8 cellular contexts compared by ENCODE assay signal in genomic region chr14:100306256-100306505, GRCh38. TPM values are rescaled to one million over a fixed set of nuclear protein-coding genes. Genes with fewer than 3 reads are reported as not detected.
DNase-seq lines count a peak whose midpoint lies in the region; ATAC-seq and TF ChIP-seq lines count a peak whose summit lies in the region.

Gene SLC25A29 (minus strand): TSS chr14:100306444. CDS start chr14:100306232, 212 bp downstream.

- H3K4me1 Mint-ChIP-seq in activated naive CD4-positive, alpha-beta T cell treated with anti-CD3 and anti-CD28 coated beads, Interleukin-2, amount 10 ng/mL, durations not matched to agents 7 days and 5 days: peaks cover 19% of the 10 kb centered on the region

- H3K27me3 Mint-ChIP-seq in activated naive CD4-positive, alpha-beta T cell treated with anti-CD3 and anti-CD28 coated beads, Interleukin-2, amount 10 ng/mL, durations not matched to agents 7 days and 5 days: peaks cover 83% of the 10 kb centered on the region

- no CpG with 5 or more reads among the region's 32 CpGs for WGBS in mesendoderm (ENCODE audit: extremely low coverage, insufficient coverage, low lambda C conversion rate)
- under 1% methylated on average over 32 of the region's 32 CpGs for WGBS in urinary bladder

- H3K9me3 Mint-ChIP-seq in activated naive CD4-positive, alpha-beta T cell treated with anti-CD3 and anti-CD28 coated beads, Interleukin-2, amount 10 ng/mL, durations not matched to agents 7 days and 5 days: no peaks in the 10 kb centered on the region

- TF ChIP-seq CTCF in choroid plexus epithelial cell (conservative IDR thresholded peaks at IDR 0.05; ENCODE audit: low read depth, low read length): no peak

- H3K79me1 ChIP-seq in mesendoderm (ENCODE audit: low read length): peaks cover 12% of the 10 kb centered on the region

- no peaks in the 10 kb centered on the region for H3K36me3 ChIP-seq in mesendoderm (ENCODE audit: control insufficient read depth, insufficient read depth, low read length)
- no peaks in the 10 kb centered on the region for H3K36me3 ChIP-seq in urinary bladder (ENCODE audit: insufficient read depth)

- H3K18ac ChIP-seq in mesendoderm (ENCODE audit: low read length): peak within 1 kb of the TSS; percentile 91

- no peak for DNase-seq in activated naive CD4-positive, alpha-beta T cell treated with anti-CD3 and anti-CD28 coated beads, Interleukin-2, amount 10 ng/mL, durations not matched to agents 7 days and 5 days
- no peak for DNase-seq in activated naive CD4-positive, alpha-beta T cell (lab: John Stamatoyannopoulos, UW)
- DNase-seq in choroid plexus epithelial cell (ENCODE audit: low read depth): no peak
- DNase-seq in mesendoderm: no peak
- no peak for DNase-seq in stimulated activated CD4-positive, alpha-beta T cell treated with anti-CD3 and anti-CD28 coated beads, Interleukin-1b, Interleukin-23, amount 100 ng/mL, for 48 hours

- ATAC-seq in GM21717 (IDR thresholded peaks at IDR 0.05; ENCODE audit: unreplicated experiment) (no peak), GM21367 (IDR thresholded peaks at IDR 0.05; ENCODE audit: unreplicated experiment) (no peak)

- peaks cover 10% of the 10 kb centered on the region for H3K4me1 ChIP-seq in mesendoderm (ENCODE audit: control insufficient read depth, low read depth, low read length)
- H3K4me1 ChIP-seq in urinary bladder (ENCODE audit: insufficient read depth): no peaks in the 10 kb centered on the region

- H3K4me3 ChIP-seq in choroid plexus epithelial cell (ENCODE audit: low read depth, low read length) (peak within 1 kb of the TSS; percentile 79), mesendoderm (ENCODE audit: low read length) (peak within 1 kb of the TSS; percentile 76), urinary bladder (ENCODE audit: low read depth, low read length) (peak within 1 kb of the TSS; percentile 81)

- H3K27me3 ChIP-seq in mesendoderm (ENCODE audit: insufficient read depth, low read length, poor library complexity): no peaks in the 10 kb centered on the region

- H3K4me3 Mint-ChIP-seq in activated naive CD4-positive, alpha-beta T cell treated with anti-CD3 and anti-CD28 coated beads, Interleukin-2, amount 10 ng/mL, durations not matched to agents 7 days and 5 days: peak within 1 kb of the TSS; percentile 74

- H3K4ac ChIP-seq in mesendoderm (ENCODE audit: low read depth, low read length): peak within 1 kb of the TSS; percentile 92

- peak within 1 kb of the TSS; percentile 17 for H2BK120ac ChIP-seq in mesendoderm (ENCODE audit: low read depth, low read length)

- no peak within 1 kb of the TSS for H4K5ac ChIP-seq in mesendoderm (ENCODE audit: low read length)

- peaks cover 1% of the 10 kb centered on the region for H3K36me3 Mint-ChIP-seq in activated naive CD4-positive, alpha-beta T cell treated with anti-CD3 and anti-CD28 coated beads, Interleukin-2, amount 10 ng/mL, durations not matched to agents 7 days and 5 days

- H2AK5ac ChIP-seq in mesendoderm (ENCODE audit: low read length): no peak within 1 kb of the TSS

- peak within 1 kb of the TSS; percentile 85 for H3K9ac ChIP-seq in mesendoderm (ENCODE audit: low read length)

- peaks cover 15% of the 10 kb centered on the region for H3K79me2 ChIP-seq in mesendoderm (ENCODE audit: control insufficient read depth, insufficient read depth, low read length)

- peak within 1 kb of the TSS; percentile 59 for H2BK5ac ChIP-seq in mesendoderm (ENCODE audit: low read length)

- no peak within 1 kb of the TSS for H2BK15ac ChIP-seq in mesendoderm (replicated peaks; ENCODE audit: low read depth)

- no peak within 1 kb of the TSS for H3K27ac Mint-ChIP-seq in activated naive CD4-positive, alpha-beta T cell treated with anti-CD3 and anti-CD28 coated beads, Interleukin-2, amount 10 ng/mL, durations not matched to agents 7 days and 5 days

- H3K4me2 ChIP-seq in mesendoderm (ENCODE audit: low read length): peak within 1 kb of the TSS; percentile 94

- H4K8ac ChIP-seq in mesendoderm (ENCODE audit: low read depth, low read length): peak within 1 kb of the TSS; percentile 3

- H3K23ac ChIP-seq in mesendoderm (ENCODE audit: low read length): peak within 1 kb of the TSS; percentile 80

- H3K56ac ChIP-seq in mesendoderm (ENCODE audit: low read length): peak within 1 kb of the TSS; percentile 96

- CTCF ChIA-PET in activated naive CD4-positive, alpha-beta T cell treated with anti-CD3 and anti-CD28 coated beads, Interleukin-2, amount 10 ng/mL, durations not matched to agents 7 days and 5 days (lab: Charles Lee): no interaction called here

- H3K27ac ChIP-seq in mesendoderm (ENCODE audit: low read depth, low read length) (peak within 1 kb of the TSS; percentile 83), urinary bladder (ENCODE audit: low read depth) (peak within 1 kb of the TSS; percentile 63)

RNA-seq across cellular contexts. Expression of gene SLC25A29, which starts in this region (rescaled TPM):
- 29.6 TPM for polyA plus RNA-seq in mesendoderm (2013, experiment 1 of 2)
- polyA plus RNA-seq in mesendoderm (2013, experiment 2 of 2): 31.1 TPM
- total RNA-seq in urinary bladder: 14.6 TPM
- 34.3 TPM for polyA plus RNA-seq in urinary bladder
